23 cellular contexts compared by ENCODE assay signal in genomic region chr1:12082988-12083387, GRCh38. TPM values are rescaled to one million over a fixed set of nuclear protein-coding genes. Genes with fewer than 3 reads are reported as not detected.
"Had no signal": no experiment of that assay in that cellular context is flagged by ENCODE, and none has a peak within 500 bp of the region (broad histone marks: within the 10 kb centered on the region; RNA-seq: fewer than 3 reads in every experiment).

No MANE protein-coding gene starts in this region.

- H3K36me3 Mint-ChIP-seq: brain had no signal

- DNase-seq: activated B cell treated with CpG ODN at 0.5 μM for 24 hours; activated CD4-positive, alpha-beta memory T cell treated with anti-CD3 and anti-CD28 coated beads for 36 hours; activated CD4-positive, alpha-beta T cell treated with anti-CD3 and anti-CD28 coated beads for 1 hour; activated CD4-positive, alpha-beta T cell treated with anti-CD3 and anti-CD28 coated beads, Interleukin-2, amount 10 ng/mL, durations not matched to agents 7 days and 5 days; activated CD8-positive, alpha-beta memory T cell treated with anti-CD3 and anti-CD28 coated beads for 24 hours; activated naive CD4-positive, alpha-beta T cell treated with Interleukin-2 at 50 U/mL for 16 hours; activated T-cell treated with anti-CD3 and anti-CD28 coated beads, Interleukin-2, amount 50 U/mL, for 48 hours; amygdala; MM.1S; NCI-H1105 treated with DMSO at 0.1 percent for 48 hours; NCI-H1436 treated with DMSO at 0.1 percent for 48 hours; NCI-H187; NCI-H2081; NCI-H510A treated with DMSO at 0.1 percent for 48 hours; NCI-H69; NK-92 treated with Interleukin-12 subunit alpha and Interleukin-12 subunit beta, amount 100 ng/mL, for 24 hours; Peyer's patch; Right ventricle myocardium superior; T1000 had no signal

- H3K4me3 Mint-ChIP-seq: activated B cell treated with CpG ODN at 0.5 μM for 24 hours; activated CD4-positive, alpha-beta memory T cell treated with anti-CD3 and anti-CD28 coated beads for 36 hours; activated CD4-positive, alpha-beta T cell treated with anti-CD3 and anti-CD28 coated beads, Interleukin-2, amount 10 ng/mL, durations not matched to agents 7 days and 5 days; activated naive CD8-positive, alpha-beta T cell; brain; central memory CD8-positive, alpha-beta T cell had no signal

- H3K4me1 Mint-ChIP-seq: brain had no signal

- H3K27me3 Mint-ChIP-seq: activated B cell treated with CpG ODN at 0.5 μM for 24 hours; activated CD4-positive, alpha-beta T cell treated with anti-CD3 and anti-CD28 coated beads, Interleukin-2, amount 10 ng/mL, durations not matched to agents 7 days and 5 days; activated naive CD8-positive, alpha-beta T cell had no signal

- H3K27ac Mint-ChIP-seq: activated B cell treated with CpG ODN at 0.5 μM for 24 hours; activated CD4-positive, alpha-beta memory T cell treated with anti-CD3 and anti-CD28 coated beads for 36 hours; brain had no signal

RNA-seq across cellular contexts. Expression of gene TNFRSF8, which starts 19.9 kb away (rescaled TPM):
- total RNA-seq: Peyer's patch, SJSA1 had no signal
